In the genomic region with DNA sequence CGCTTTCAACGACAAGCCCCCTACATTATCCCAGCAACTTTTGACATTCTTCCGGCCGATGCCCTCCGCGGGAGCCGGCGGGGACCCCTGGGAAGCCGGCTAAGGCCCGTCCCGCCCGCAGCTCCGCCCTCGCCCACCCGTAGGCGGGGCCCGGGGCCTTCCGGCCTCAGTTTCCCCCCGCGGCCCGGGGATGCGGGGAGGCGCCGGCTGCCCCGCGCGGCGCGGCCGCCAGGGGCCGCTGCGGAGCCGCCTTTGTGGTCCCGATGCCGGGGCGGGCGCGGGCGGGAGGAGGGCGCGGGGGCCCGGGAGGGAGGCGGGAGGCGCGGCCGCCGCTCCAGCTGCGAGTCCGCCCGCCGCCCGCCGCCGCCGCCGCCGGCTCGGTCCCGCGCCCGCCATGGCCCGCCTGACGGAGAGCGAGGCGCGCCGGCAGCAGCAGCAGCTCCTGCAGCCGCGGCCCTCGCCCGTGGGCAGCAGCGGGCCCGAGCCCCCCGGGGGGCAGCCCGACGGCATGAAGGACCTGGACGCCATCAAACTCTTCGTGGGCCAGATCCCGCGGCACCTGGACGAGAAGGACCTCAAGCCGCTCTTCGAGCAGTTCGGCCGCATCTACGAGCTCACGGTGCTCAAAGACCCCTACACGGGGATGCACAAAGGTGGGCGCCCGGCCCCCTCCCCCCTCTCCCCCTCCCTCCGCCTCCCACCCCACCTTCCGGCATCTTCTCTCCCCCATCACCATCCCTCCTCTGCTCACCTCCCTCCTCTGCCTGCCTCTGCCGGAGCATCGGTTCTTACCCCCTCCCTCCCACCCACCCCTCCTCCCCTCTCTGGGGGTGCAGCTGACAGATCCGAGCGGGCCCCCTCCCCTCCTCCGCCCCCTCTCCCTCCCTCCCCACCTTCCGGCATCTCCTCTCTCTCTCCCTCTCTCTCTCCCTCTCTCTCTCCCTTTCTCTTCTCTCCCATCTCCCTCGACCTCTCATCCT, we compare ENCODE assay signal across 9 cellular contexts. TPM values are rescaled to one million over a fixed set of nuclear protein-coding genes. Genes with fewer than 3 reads are reported as not detected.
DNase-seq lines count a peak whose midpoint lies in the region; ATAC-seq and TF ChIP-seq lines count a peak whose summit lies in the region.
"Had no signal": no experiment of that assay in that cellular context is flagged by ENCODE, and none has a peak within 500 bp of the region (broad histone marks: within the 10 kb centered on the region; RNA-seq: fewer than 3 reads in every experiment).

CELF5 (plus strand) TSS at position 316 of the 980 bp plus-strand sequence; CDS start at position 395, 79 bp downstream.

- no peak within 1 kb of the TSS for H2AFZ ChIP-seq in Karpas-422 (ENCODE audit: low read length)

- H3K36me3 ChIP-seq in Karpas-422 (ENCODE audit: insufficient read depth, low read length) = no peaks in the 10 kb centered on the region
- no peaks in the 10 kb centered on the region for H3K36me3 ChIP-seq in lower lobe of right lung

- H3K27ac ChIP-seq in Karpas-422 (ENCODE audit: low read length) = no peak within 1 kb of the TSS
- no peak within 1 kb of the TSS for H3K27ac ChIP-seq in lower lobe of right lung

- intact Hi-C loops in lower lobe of right lung (cut with DNase I) = no loop called here

- no peaks in the 10 kb centered on the region for H3K27me3 ChIP-seq in Karpas-422 (ENCODE audit: low read length)
- H3K27me3 ChIP-seq in lower lobe of right lung (ENCODE audit: low read depth) = peaks cover 72% of the 10 kb centered on the region

- H3K9me3 ChIP-seq in Karpas-422 (ENCODE audit: low read length) (no peaks in the 10 kb centered on the region), lower lobe of right lung (no peaks in the 10 kb centered on the region)

- H4K20me1 ChIP-seq in Karpas-422 (ENCODE audit: insufficient read depth, low read depth, low read length) = no peaks in the 10 kb centered on the region

- peak; percentile 41 for TF ChIP-seq CTCF in lower lobe of right lung (IDR thresholded peaks at IDR 0.05)

- no peaks in the 10 kb centered on the region for H3K79me2 ChIP-seq in Karpas-422 (ENCODE audit: low read length)

- DNase-seq in COLO668 (lab: John Stamatoyannopoulos, UW; ENCODE audit: unreplicated experiment) (peak; percentile 74), Karpas-422 (peak; percentile 77), cerebellum (ENCODE audit: low spot score) (peak; percentile 92), lower lobe of right lung (no peak), SIG-M5 treated with dmso at 0.1 percent for 504 hours (lab: John Stamatoyannopoulos, UW; ENCODE audit: unreplicated experiment) (no peak)
- peak; percentile 32 to 46 for DNase-seq in stimulated activated CD8-positive, alpha-beta memory T cell treated with anti-CD3 and anti-CD28 coated beads, Interleukin-2, amount 100 ng/mL, for 48 hours (ENCODE audit: low read depth in 2 of 2)

- ATAC-seq in activated CD4-positive, CD25-positive, alpha-beta regulatory T cell treated with anti-CD3 and anti-CD28 coated beads, Interleukin-2, amount 50 U/mL, for 24 hours = peak; percentile 55 to 58
- ATAC-seq in lower lobe of right lung = peak; percentile 61 to 74
- no peak for ATAC-seq in GM18867 (IDR thresholded peaks at IDR 0.05; ENCODE audit: unreplicated experiment)

- H3K4me1 ChIP-seq in Karpas-422 (ENCODE audit: low read length) (no peaks in the 10 kb centered on the region), lower lobe of right lung (peaks cover 3% of the 10 kb centered on the region)

- no peaks in the 10 kb centered on the region for H3K9me2 ChIP-seq in Karpas-422 (replicated peaks; ENCODE audit: insufficient read depth, low read length)

- no peak within 1 kb of the TSS for H3K4me2 ChIP-seq in Karpas-422 (ENCODE audit: low read depth, low read length, poor library complexity, severe bottlenecking)

- H3K4me3 ChIP-seq in Karpas-422 (ENCODE audit: low read length) (no peak within 1 kb of the TSS), lower lobe of right lung (no peak within 1 kb of the TSS)

- H3K9ac ChIP-seq in Karpas-422 (ENCODE audit: low read length) = no peak within 1 kb of the TSS

RNA-seq across cellular contexts. Expression of gene CELF5, which starts in this region (rescaled TPM):
- not detected in 2 replicates for total RNA-seq in Karpas-422 (2014; rRNA removed; shearing (Covaris generic); ENCODE audit: low replicate concordance)
- total RNA-seq in cerebellum (37.6 TPM), lower lobe of right lung (not detected)
- total RNA-seq: HT1080 had no signal

Comparison
In these comparisons a context has a peak if more than half of its experiments do, and no peak if none do; other contexts are left out.
1. RNA of gene CELF5 (total RNA-seq): 37.6 TPM in cerebellum (single experiment); not detected in lower lobe of right lung (single experiment) and not detected in Karpas-422; every median in the first group is over 10 times any median in the second.
2. Peak in DNase-seq in Karpas-422; RNA of the gene not detected or under 1 TPM.
3. Peak in ATAC-seq in lower lobe of right lung; RNA of the gene not detected or under 1 TPM.
4. DNase-seq: peak in COLO668 (single experiment), cerebellum (single experiment) and stimulated activated CD8-positive, alpha-beta memory T cell treated with anti-CD3 and anti-CD28 coated beads, Interleukin-2, amount 100 ng/mL, for 48 hours (2 of 2); none in lower lobe of right lung (single experiment) and SIG-M5 treated with dmso at 0.1 percent for 504 hours (single experiment).